Comparison of ENCODE assay signal across 19 cellular contexts in genomic region chr1:18190598-18190997, GRCh38.
"Had no signal": no experiment of that assay in that cellular context is flagged by ENCODE, and none has a peak within 500 bp of the region (broad histone marks: within the 10 kb centered on the region; RNA-seq: fewer than 3 reads in every experiment).

No MANE protein-coding gene starts in this region.

- H3K27me3 ChIP-seq: right lobe of liver, vagina had no signal

- FAIRE-seq: endothelial cell of umbilical vein, pancreas had no signal

- H3K4me1 Mint-ChIP-seq: memory B cell; naive thymus-derived CD4-positive, alpha-beta T cell; stimulated activated naive CD8-positive, alpha-beta T cell treated with anti-CD3 and anti-CD28 coated beads, Interleukin-15, amount 100 ng/mL, for 72 hours had no signal

- H3K9me3 Mint-ChIP-seq: activated T-helper 1 cell treated with anti-CD3 and anti-CD28 coated beads, Interleukin-12 subunit alpha, Interleukin-12 subunit beta, Interleukin-2, Interleukin-4 antibody, amounts not matched to agents 30 ng/mL and 10 ng/mL and 1 ng/mL, durations not matched to agents 14 hours and 24 hours and 36 hours; memory B cell; naive thymus-derived CD4-positive, alpha-beta T cell; stimulated activated naive CD8-positive, alpha-beta T cell treated with anti-CD3 and anti-CD28 coated beads, Interleukin-15, amount 100 ng/mL, for 72 hours had no signal

- H3K4me1 ChIP-seq: esophagus muscularis mucosa, gastroesophageal sphincter, pancreas, right lobe of liver, suprapubic skin, vagina had no signal

- H3K4me3 Mint-ChIP-seq: activated naive CD8-positive, alpha-beta T cell; activated T-helper 1 cell treated with anti-CD3 and anti-CD28 coated beads, Interleukin-12 subunit alpha, Interleukin-12 subunit beta, Interleukin-2, Interleukin-4 antibody, amounts not matched to agents 30 ng/mL and 10 ng/mL and 1 ng/mL, durations not matched to agents 14 hours and 24 hours and 36 hours; memory B cell; naive thymus-derived CD4-positive, alpha-beta T cell; stimulated activated naive CD8-positive, alpha-beta T cell treated with anti-CD3 and anti-CD28 coated beads, Interleukin-15, amount 100 ng/mL, for 72 hours had no signal

- H3K36me3 ChIP-seq: cardiac muscle cell, esophagus muscularis mucosa, gastroesophageal sphincter, pancreas, right lobe of liver, suprapubic skin, vagina had no signal

- H3K36me3 Mint-ChIP-seq: activated naive CD8-positive, alpha-beta T cell; memory B cell had no signal

- ATAC-seq: gastroesophageal sphincter; naive thymus-derived CD4-positive, alpha-beta T cell; pancreas; stimulated activated naive CD8-positive, alpha-beta T cell treated with anti-CD3 and anti-CD28 coated beads, Interleukin-15, amount 100 ng/mL, for 72 hours had no signal

- DNase-seq: activated CD4-positive, alpha-beta T cell treated with anti-CD3 and anti-CD28 coated beads, Interleukin-2, amount 50 U/mL, for 48 hours; dermis blood vessel endothelial cell; effector memory CD4-positive, alpha-beta T cell; naive thymus-derived CD4-positive, alpha-beta T cell; pancreas; right lobe of liver; stimulated activated CD4-positive, alpha-beta T cell treated with anti-CD3 and anti-CD28 coated beads, Interleukin-4, amount 100 ng/mL, for 1 hour; stimulated activated naive CD8-positive, alpha-beta T cell treated with anti-CD3 and anti-CD28 coated beads, Interleukin-15, amount 100 ng/mL, for 72 hours; trophoblast cell had no signal

- H3K9me3 ChIP-seq: esophagus muscularis mucosa, gastroesophageal sphincter, pancreas, right lobe of liver, suprapubic skin, vagina had no signal

- H3K27ac ChIP-seq: cardiac muscle cell, esophagus muscularis mucosa, gastroesophageal sphincter, pancreas, right lobe of liver, suprapubic skin, vagina had no signal

- H3K4me3 ChIP-seq: cardiac muscle cell, esophagus muscularis mucosa, gastroesophageal sphincter, pancreas, right lobe of liver, smooth muscle cell, suprapubic skin, vagina had no signal

- H3K27ac Mint-ChIP-seq: activated naive CD8-positive, alpha-beta T cell; memory B cell; naive thymus-derived CD4-positive, alpha-beta T cell; stimulated activated naive CD8-positive, alpha-beta T cell treated with anti-CD3 and anti-CD28 coated beads, Interleukin-15, amount 100 ng/mL, for 72 hours had no signal
